ENCODE assay signal across 8 cellular contexts in the genomic region with DNA sequence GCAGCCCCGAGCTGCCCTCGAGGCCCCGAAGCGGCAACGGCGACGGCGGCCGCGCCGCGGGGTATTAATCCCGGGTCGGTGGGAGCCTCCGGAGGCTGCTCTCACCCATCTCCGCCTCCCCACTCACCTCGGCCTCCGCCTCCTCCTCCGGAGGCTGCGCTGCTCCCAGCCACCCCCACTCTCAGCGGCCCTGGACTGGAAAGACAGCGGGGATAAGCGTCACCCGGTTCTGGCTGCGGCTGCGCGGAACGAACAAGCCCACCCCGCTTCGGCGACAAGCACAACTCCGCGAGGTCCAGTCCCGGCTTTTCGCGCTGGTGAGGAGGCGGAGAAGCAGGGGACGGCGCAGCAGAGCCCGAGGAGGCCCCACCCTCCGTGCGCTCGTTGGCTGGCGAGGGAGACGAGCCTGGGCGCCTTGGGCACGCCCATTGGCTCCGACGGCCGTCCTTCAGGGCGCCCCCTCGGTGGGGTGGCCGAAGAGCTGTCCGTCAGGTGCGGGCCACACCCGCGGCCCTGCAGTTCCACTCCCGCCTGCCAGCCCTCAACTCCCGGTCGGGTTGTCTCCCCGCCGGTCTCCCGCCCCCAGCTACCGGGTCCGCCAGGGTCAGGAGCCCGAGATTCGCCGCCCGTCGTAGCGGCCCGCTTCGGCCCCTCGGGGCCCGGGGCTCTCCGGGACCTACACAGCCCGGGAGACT. TPM values are rescaled to one million over a fixed set of nuclear protein-coding genes. Genes with fewer than 3 reads are reported as not detected.
A peak's percentile ranks its signal among the peaks of the same experiment; 100 is the strongest.
DNase-seq lines count a peak whose midpoint lies in the region; ATAC-seq and TF ChIP-seq lines count a peak whose summit lies in the region.

A gene (minus strand): TSS at position 327 of the 695 bp plus-strand sequence. CDS start 11,469 bp downstream, outside the sequence.

- DNase-seq in GF-D8 (lab: John Stamatoyannopoulos, UW): peak; percentile 99
- DNase-seq in HEK293T (ENCODE audit: extremely low spot score): peak; percentile 84
- DNase-seq in NAMALWA (ENCODE audit: low spot score): peak; percentile 97
- DNase-seq in SK-N-DZ (ENCODE audit: low spot score): peak; percentile 97
- peak; percentile 97 for DNase-seq in activated naive CD4-positive, alpha-beta T cell treated with anti-CD3 and anti-CD28 coated beads, Interleukin-2, amount 10 ng/mL, durations not matched to agents 7 days and 5 days
- peak; percentile 97 for DNase-seq in non-pigmented ciliary epithelial cell (ENCODE audit: low read depth)
- peak; percentile 98 for DNase-seq in superior temporal gyrus (ENCODE audit: extremely low spot score)

- peaks cover 0 to 45% (median 11%) of the 10 kb centered on the region in 3 donors for H3K4me1 ChIP-seq in gastroesophageal sphincter

- no CpG with 5 or more reads among the region's 77 CpGs for WGBS in gastroesophageal sphincter (ENCODE audit: low coverage in 1 of 2), 2 donors

- TF ChIP-seq POLR2A in gastroesophageal sphincter (IDR thresholded peaks at IDR 0.05): peak; percentile 81 to 84

- no peaks in the 10 kb centered on the region for H3K27me3 ChIP-seq in gastroesophageal sphincter

- no peaks in the 10 kb centered on the region for H3K9me3 Mint-ChIP-seq in activated naive CD4-positive, alpha-beta T cell treated with anti-CD3 and anti-CD28 coated beads, Interleukin-2, amount 10 ng/mL, durations not matched to agents 7 days and 5 days

- H3K9me3 ChIP-seq in gastroesophageal sphincter: no peaks in the 10 kb centered on the region

- POLR2A ChIA-PET in HEK293T (lab: Yijun Ruan, JAX): interaction anchor here (0.6 to 2.0 kb wide), 13 partner anchors 11 to 236 kb away, joined by 3 to 8 read pairs (median 4); no protein-coding TSS in a partner anchor

- peak within 1 kb of the TSS; percentile 94 to 99 (median 99) for H3K27ac ChIP-seq in gastroesophageal sphincter

- no peak for TF ChIP-seq EP300 in gastroesophageal sphincter (IDR thresholded peaks at IDR 0.05)

- peak within 1 kb of the TSS; percentile 99 for H3K27ac Mint-ChIP-seq in activated naive CD4-positive, alpha-beta T cell treated with anti-CD3 and anti-CD28 coated beads, Interleukin-2, amount 10 ng/mL, durations not matched to agents 7 days and 5 days

- H3K27me3 Mint-ChIP-seq in activated naive CD4-positive, alpha-beta T cell treated with anti-CD3 and anti-CD28 coated beads, Interleukin-2, amount 10 ng/mL, durations not matched to agents 7 days and 5 days: no peaks in the 10 kb centered on the region

- peak within 1 kb of the TSS; percentile 99 for H3K4me3 Mint-ChIP-seq in activated naive CD4-positive, alpha-beta T cell treated with anti-CD3 and anti-CD28 coated beads, Interleukin-2, amount 10 ng/mL, durations not matched to agents 7 days and 5 days

- peak within 1 kb of the TSS; percentile 91 to 95 for H3K4me3 ChIP-seq in gastroesophageal sphincter

- H3K4me1 Mint-ChIP-seq in activated naive CD4-positive, alpha-beta T cell treated with anti-CD3 and anti-CD28 coated beads, Interleukin-2, amount 10 ng/mL, durations not matched to agents 7 days and 5 days: peaks cover 42% of the 10 kb centered on the region

- peak in 1 of 4 experiments; percentile 9 for TF ChIP-seq CTCF in gastroesophageal sphincter (IDR thresholded peaks at IDR 0.05)

- ATAC-seq in gastroesophageal sphincter: peak; percentile 98

- no peaks in the 10 kb centered on the region for H3K36me3 ChIP-seq in gastroesophageal sphincter

- CTCF ChIA-PET in HEK293T (lab: Yijun Ruan, JAX): interaction anchor here (0.5 to 1.2 kb wide), 3 partner anchors 11 to 68 kb away, joined by 3 to 6 read pairs (median 3); no protein-coding TSS in a partner anchor
- CTCF ChIA-PET in activated naive CD4-positive, alpha-beta T cell treated with anti-CD3 and anti-CD28 coated beads, Interleukin-2, amount 10 ng/mL, durations not matched to agents 7 days and 5 days (lab: Charles Lee): interaction anchor here (0.9 to 1.9 kb wide), 3 partner anchors 14 to 94 kb away, joined by 3 to 5 read pairs (median 5); a partner anchor contains a TSS

- peaks cover 28% of the 10 kb centered on the region for H3K36me3 Mint-ChIP-seq in activated naive CD4-positive, alpha-beta T cell treated with anti-CD3 and anti-CD28 coated beads, Interleukin-2, amount 10 ng/mL, durations not matched to agents 7 days and 5 days

TF ChIP-seq in HEK293T, 16 proteins besides CTCF, POLR2A, EP300 and RAD21:
- TF ChIP-seq L3MBTL2 (conservative IDR thresholded peaks at IDR 0.05) (no peak), BHLHE40 (IDR thresholded peaks at IDR 0.05; ENCODE audit: borderline replicate concordance) (no peak), HDGF (IDR thresholded peaks at IDR 0.05; ENCODE audit: borderline replicate concordance) (peak; percentile 41; the same call in 1 of the 2 replicates), ZNF384 (IDR thresholded peaks at IDR 0.05) (no peak), ELF4 (IDR thresholded peaks at IDR 0.05) (no peak), FOXK2 (IDR thresholded peaks at IDR 0.05) (no peak), SUZ12 (IDR thresholded peaks at IDR 0.05) (no peak), NFRKB (IDR thresholded peaks at IDR 0.05) (no peak), ARNT (IDR thresholded peaks at IDR 0.05) (no peak), FOXM1 (IDR thresholded peaks at IDR 0.05; ENCODE audit: borderline replicate concordance) (no peak), TARDBP (IDR thresholded peaks at IDR 0.05) (no peak), SP1 (IDR thresholded peaks at IDR 0.05) (no peak), FOXA1 (IDR thresholded peaks at IDR 0.05) (no peak), LEF1 (IDR thresholded peaks at IDR 0.05; ENCODE audit: borderline replicate concordance) (no peak), CTBP1 (IDR thresholded peaks at IDR 0.05; ENCODE audit: borderline replicate concordance) (no peak)
- TF ChIP-seq, protein P1, sequence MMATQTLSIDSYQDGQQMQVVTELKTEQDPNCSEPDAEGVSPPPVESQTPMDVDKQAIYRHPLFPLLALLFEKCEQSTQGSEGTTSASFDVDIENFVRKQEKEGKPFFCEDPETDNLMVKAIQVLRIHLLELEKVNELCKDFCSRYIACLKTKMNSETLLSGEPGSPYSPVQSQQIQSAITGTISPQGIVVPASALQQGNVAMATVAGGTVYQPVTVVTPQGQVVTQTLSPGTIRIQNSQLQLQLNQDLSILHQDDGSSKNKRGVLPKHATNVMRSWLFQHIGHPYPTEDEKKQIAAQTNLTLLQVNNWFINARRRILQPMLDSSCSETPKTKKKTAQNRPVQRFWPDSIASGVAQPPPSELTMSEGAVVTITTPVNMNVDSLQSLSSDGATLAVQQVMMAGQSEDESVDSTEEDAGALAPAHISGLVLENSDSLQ (IDR thresholded peaks at IDR 0.05): peak; percentile 99

RNA-seq across cellular contexts. Expression of the gene that starts here (rescaled TPM):
- 12.2 and 16.0 TPM in 2 replicates for polyA plus RNA-seq in SK-N-DZ (2014; cell fraction: cytosol; rRNA removed)
- 10.6 and 14.0 TPM in 2 replicates for polyA plus RNA-seq in SK-N-DZ (2014; cell fraction: nucleus; rRNA removed)
- total RNA-seq in gastroesophageal sphincter: 10 to 100 TPM in 3 of 4 donors, 1 to 10 TPM in 1; 9.6 to 16.0 (median 13.7) TPM

Comparison
In these comparisons a context has a peak if more than half of its experiments do, and no peak if none do; other contexts are left out.
1. Peak in every context shown above with its lines: DNase-seq, ATAC-seq, H3K4me3 ChIP-seq and H3K27ac ChIP-seq.